ENCODE assay signal across 8 cellular contexts in the genomic region with DNA sequence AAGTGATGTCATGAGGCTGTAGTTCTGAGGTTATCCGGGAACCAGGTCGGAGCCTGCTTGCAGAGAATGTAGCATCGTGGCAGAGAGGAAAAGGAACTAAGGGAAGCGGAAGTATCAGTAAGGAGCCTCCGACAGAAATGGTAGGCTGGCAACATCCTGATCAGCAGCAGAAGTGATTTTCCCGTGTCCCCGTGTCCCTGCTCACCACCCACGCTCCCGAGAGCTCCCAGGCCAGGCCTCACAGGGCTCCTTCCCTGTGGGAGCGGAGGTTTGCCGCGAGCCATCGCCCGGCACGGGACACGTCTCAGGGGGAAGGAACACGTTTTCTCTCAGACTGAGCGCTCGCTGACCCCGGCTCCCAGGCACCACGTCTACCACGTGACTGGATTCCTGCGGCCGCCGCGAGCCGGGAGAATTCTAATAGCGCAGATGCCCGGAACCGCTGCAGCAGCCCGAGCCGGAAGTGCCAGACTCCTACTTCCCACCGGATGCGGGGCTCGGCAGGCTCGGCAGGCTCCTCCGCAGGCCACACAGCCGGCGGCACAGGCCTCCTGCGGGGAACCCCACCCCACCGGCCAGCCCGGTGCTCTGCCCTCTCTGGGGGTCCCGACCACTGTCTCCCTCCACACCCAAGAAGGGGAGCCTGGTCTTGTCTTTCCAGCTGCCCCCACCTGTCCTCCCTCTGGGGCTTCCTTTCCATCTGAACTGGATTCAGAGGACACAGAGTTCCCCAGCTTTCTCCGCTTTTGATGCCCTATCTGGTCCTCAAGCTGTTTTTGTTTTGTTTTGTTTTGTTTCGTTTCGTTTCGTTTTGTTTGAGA.
A peak's percentile ranks its signal among the peaks of the same experiment; 100 is the strongest.
DNase-seq lines count a peak whose midpoint lies in the region; ATAC-seq, FAIRE-seq and TF ChIP-seq lines count a peak whose summit lies in the region.

No MANE protein-coding gene starts in this region.

- BruUV-seq in MCF 10A (replicated peaks; lab: Mats Ljungman, UMichigan): TSS peak; percentile 60

- TF ChIP-seq POLR2A in H54 (IDR thresholded peaks at IDR 0.05; ENCODE audit: low read depth, low read length) (peak; percentile 27; the same call in 1 of the 2 replicates), spleen (IDR thresholded peaks at IDR 0.05) (no peak)

- H3K36me3 Mint-ChIP-seq in MCF 10A (ENCODE audit: insufficient read depth, unreplicated experiment): peaks cover 7% of the 10 kb centered on the region
- peaks cover 0 to 3% (median 0%) of the 10 kb centered on the region in 3 donors for H3K36me3 Mint-ChIP-seq in immature natural killer cell

- WGBS in spleen, 5 donors: 5 to 9% (median 7%) methylated on average over 34 to 47 of the region's 47 CpGs

- POLR2A ChIA-PET in MCF 10A (lab: Yijun Ruan, JAX): interaction anchor here (0.5 to 1.2 kb wide), 4 partner anchors 43 to 294 kb away, joined by 3 to 5 read pairs (median 3); no protein-coding TSS in a partner anchor

- H3K36me3 ChIP-seq in BLaER1: no peaks in the 10 kb centered on the region
- no peaks in the 10 kb centered on the region for H3K36me3 ChIP-seq in spleen

- H3K4me2 ChIP-seq in BLaER1: peak overlapping the region; percentile 92

- TF ChIP-seq CTCF in MCF 10A (IDR thresholded peaks at IDR 0.05; ENCODE audit: unreplicated experiment): no peak
- TF ChIP-seq CTCF in spleen (IDR thresholded peaks at IDR 0.05 in 8 of 11, conservative IDR thresholded peaks at IDR 0.05 in 3 of 11): no peak

- CTCF ChIA-PET in MCF 10A (lab: Yijun Ruan, JAX): interaction anchor here (0.7 kb wide), 2 partner anchors 12 to 33 kb away, joined by 3 read pairs; no protein-coding TSS in a partner anchor

- H3K4me3 ChIP-seq in BLaER1: peak overlapping the region; percentile 71
- peak overlapping the region; percentile 49 to 79 (median 55) for H3K4me3 ChIP-seq in spleen

- in situ Hi-C loops in SK-MEL-5 (cut with HindIII; ENCODE audit: low pct_unique_long_range_greater_than_20kb, low sequenced_read_pairs): no loop called here

- no peaks in the 10 kb centered on the region for H3K27me3 Mint-ChIP-seq in MCF 10A (ENCODE audit: insufficient read depth, unreplicated experiment)
- H3K27me3 Mint-ChIP-seq in immature natural killer cell (ENCODE audit: low read depth in 3 of 3): peaks cover 1 to 35% (median 14%) of the 10 kb centered on the region in 3 donors

- no peak for FAIRE-seq in H54 (lab: Jason Lieb, UNC)

- no peaks in the 10 kb centered on the region for H4K20me1 ChIP-seq in BLaER1

- peak overlapping the region; percentile 91 for H3K27ac Mint-ChIP-seq in MCF 10A (ENCODE audit: low read depth, unreplicated experiment)
- peak overlapping the region; percentile 47 to 91 (median 82) for H3K27ac Mint-ChIP-seq in immature natural killer cell

- H3K27ac ChIP-seq in BLaER1 (peak overlapping the region; percentile 83), spleen (peak overlapping the region; percentile 58 to 80 (median 70))

- peak overlapping the region; percentile 80 for H3K9ac ChIP-seq in BLaER1

- H3K9me3 Mint-ChIP-seq in MCF 10A (ENCODE audit: unreplicated experiment): no peaks in the 10 kb centered on the region
- peaks cover 0 to 7% (median 0%) of the 10 kb centered on the region in 6 donors for H3K9me3 Mint-ChIP-seq in immature natural killer cell

- H3K4me1 ChIP-seq in BLaER1 (peaks cover 20% of the 10 kb centered on the region), spleen (peaks cover 0 to 22% (median 13%) of the 10 kb centered on the region in 6 donors)

- H3K4me3 Mint-ChIP-seq in MCF 10A (ENCODE audit: unreplicated experiment) (peak overlapping the region; percentile 72), immature natural killer cell (peak overlapping the region; percentile 90 to 96 (median 93))

- H3K4me1 Mint-ChIP-seq in MCF 10A (ENCODE audit: insufficient read depth, unreplicated experiment) (peaks cover 11% of the 10 kb centered on the region), immature natural killer cell (peaks cover 21 to 23% of the 10 kb centered on the region in 2 donors)

- no peaks in the 10 kb centered on the region for H3K27me3 ChIP-seq in BLaER1
- H3K27me3 ChIP-seq in spleen (replicated peaks in 1 of 7): peaks cover 0 to 10% (median 0%) of the 10 kb centered on the region in 7 donors

- intact Hi-C loops in MCF 10A (cut with micrococcal nuclease) (loop anchor here (1.0 to 5.0 kb wide), 3 partner anchors 46 to 232 kb away; partner anchors contain the start of gene DLG1), spleen (cut with DNase I; ENCODE audit: low total_unique reads) (no loop called here)

- H3K9me3 ChIP-seq in BLaER1: no peaks in the 10 kb centered on the region; the same call in 1 of the 2 replicates
- H3K9me3 ChIP-seq in spleen: no peaks in the 10 kb centered on the region

- ATAC-seq in SK-N-SH treated with all-trans-retinoic acid at 6 μM for 48 hours: no peak

- DNase-seq in H54 (ENCODE audit: insufficient read length, low spot score) (peak; percentile 71), SK-MEL-5 (ENCODE audit: low read depth, low spot score) (peak; percentile 86), MCF 10A (ENCODE audit: unreplicated experiment) (peak; percentile 85), immature natural killer cell (peak; percentile 29 to 43 (median 31)), spleen (peak; percentile 88), NCI-H748 (lab: John Stamatoyannopoulos, UW; ENCODE audit: unreplicated experiment) (no peak)

TF ChIP-seq in SK-N-SH treated with all-trans-retinoic acid at 6 μM for 48 hours, 23 proteins besides CTCF, POLR2A, EP300 and RAD21:
- no peak for TF ChIP-seq ZNF70 (CRISPR knock-in tag; IDR thresholded peaks at IDR 0.05)
